Comparison of ENCODE assay signal across 18 cellular contexts in the genomic region with DNA sequence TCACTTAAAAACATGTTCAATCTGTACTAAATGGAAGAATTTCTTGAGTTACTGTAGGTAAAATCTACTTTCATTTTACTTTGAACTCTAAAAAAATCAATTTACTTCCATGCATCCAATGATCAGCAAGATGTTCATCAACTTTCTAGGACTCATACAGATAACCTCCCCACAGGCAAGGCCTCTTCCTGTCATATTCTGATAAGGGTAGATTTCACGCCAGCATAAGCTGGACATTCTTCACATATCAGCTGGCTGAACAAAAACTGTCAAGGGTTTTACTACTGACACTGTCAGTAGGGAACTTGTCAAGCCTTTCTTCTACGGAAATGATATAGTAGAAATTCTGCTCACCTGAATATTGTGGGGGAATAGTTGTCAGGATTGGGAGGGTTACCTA.
DNase-seq lines count a peak whose midpoint lies in the region; ATAC-seq, FAIRE-seq and TF ChIP-seq lines count a peak whose summit lies in the region.
"Had no signal": no experiment of that assay in that cellular context is flagged by ENCODE, and none has a peak within 500 bp of the region (broad histone marks: within the 10 kb centered on the region; RNA-seq: fewer than 3 reads in every experiment).

No MANE protein-coding gene starts in this region.

- H3K27me3 ChIP-seq in prostate gland (replicated peaks; ENCODE audit: insufficient read depth) = no peaks in the 10 kb centered on the region

- no peaks in the 10 kb centered on the region for H3K36me3 ChIP-seq in prostate gland

- no peak overlapping the region for H3K27ac ChIP-seq in prostate gland
- H3K27ac ChIP-seq: GM23248 had no signal

- FAIRE-seq in GM18507 (lab: Jason Lieb, UNC) = peak; percentile 29
- peak; percentile 70 for FAIRE-seq in H54 (lab: Jason Lieb, UNC)
- FAIRE-seq: GM12891, H1 had no signal

- no peaks in the 10 kb centered on the region for H3K4me1 ChIP-seq in prostate gland (replicated peaks)

- no peaks in the 10 kb centered on the region for H3K9me3 ChIP-seq in prostate gland

- H3K4me3 ChIP-seq in prostate gland = no peak overlapping the region
- H3K4me3 ChIP-seq: GM23248 had no signal

- DNase-seq in GM18507 (ENCODE audit: extremely low spot score, insufficient read length, low read depth) (no peak), H54 (ENCODE audit: insufficient read length, low spot score) (no peak), SK-N-DZ (ENCODE audit: low spot score) (peak; percentile 29), prostate gland (ENCODE audit: low spot score) (no peak)
- DNase-seq: C1 segment of cervical spinal cord; Calu3; CD4-positive, alpha-beta memory T cell; COR-L47; DMS53; DMS79 treated with DMSO at 0.1 percent for 48 hours; GF-D8; GM23248; H9 had no signal

- WGBS in prostate gland = 87% methylated on average over 2 of the region's 2 CpGs

- TF ChIP-seq POLR2A in H54 (IDR thresholded peaks at IDR 0.05; ENCODE audit: low read depth, low read length) (no peak), prostate gland (IDR thresholded peaks at IDR 0.05) (no peak)

- no peak for ATAC-seq in HG02840 (IDR thresholded peaks at IDR 0.05; ENCODE audit: low FRiP score, unreplicated experiment)
- ATAC-seq in HG03139 (IDR thresholded peaks at IDR 0.05; ENCODE audit: unreplicated experiment) = no peak
- ATAC-seq: HCT116 had no signal

- TF ChIP-seq CTCF in prostate gland (IDR thresholded peaks at IDR 0.05) = no peak

- intact Hi-C loops in prostate gland (cut with DNase I) = no loop called here
